In genomic region chr15:47624503-47624902, GRCh38 we compare ENCODE assay signal across 28 cellular contexts.
"Had no signal": no experiment of that assay in that cellular context is flagged by ENCODE, and none has a peak within 500 bp of the region (broad histone marks: within the 10 kb centered on the region; RNA-seq: fewer than 3 reads in every experiment).

No MANE protein-coding gene starts in this region.

- H3K4me1 ChIP-seq: parathyroid adenoma, psoas muscle, right lobe of liver, sigmoid colon, stomach, tibial nerve, upper lobe of left lung, vagina had no signal

- DNase-seq: natural killer cell; occipital lobe; ovary; posterior cingulate gyrus; psoas muscle; right cardiac atrium; right lobe of liver; sigmoid colon; small intestine; stimulated activated CD4-positive, alpha-beta T cell treated with anti-CD3 and anti-CD28 coated beads, Interleukin-15, amount 100 ng/mL, for 24 hours; stimulated activated CD4-positive, alpha-beta T cell treated with anti-CD3 and anti-CD28 coated beads, Interleukin-2, amount 100 ng/mL, for 24 hours; stimulated activated CD4-positive, alpha-beta T cell treated with anti-CD3 and anti-CD28 coated beads, Interleukin-2, amount 100 ng/mL, for 48 hours; stimulated activated CD4-positive, alpha-beta T cell treated with anti-CD3 and anti-CD28 coated beads, Interleukin-4, amount 100 ng/mL, for 24 hours; stimulated activated naive B cell treated with anti-CD40 and anti-IgM and Interleukin-4, amounts not matched to agents 10 μg/mL and 1 μg/mL and 100 μg/mL, for 72 hours; stimulated activated naive CD4-positive, alpha-beta T cell treated with Interleukin-2 at 50 U/mL for 16 hours; stomach; thyroid gland; upper lobe of left lung had no signal

- H3K36me3 ChIP-seq: neural progenitor cell, ovary, right lobe of liver, sigmoid colon, stomach, thoracic aorta, thyroid gland, tibial nerve, upper lobe of left lung, vagina had no signal

- H3K27ac ChIP-seq: neural progenitor cell, ovary, parathyroid adenoma, psoas muscle, right lobe of liver, sigmoid colon, stomach, thoracic aorta, thyroid gland, tibial nerve, upper lobe of left lung, vagina had no signal

- H3K27me3 Mint-ChIP-seq: progenitor cell of endocrine pancreas; stimulated activated naive B cell treated with anti-CD40 and anti-IgM and Interleukin-4, amounts not matched to agents 10 μg/mL and 1 μg/mL and 100 μg/mL, for 72 hours had no signal

- H3K27ac Mint-ChIP-seq: natural killer cell; nephron; neural progenitor cell; progenitor cell of endocrine pancreas; stimulated activated effector memory CD8-positive, alpha-beta T cell treated with anti-CD3 and anti-CD28 coated beads, Interleukin-12 subunit alpha, Interleukin-12 subunit beta, amount 100 ng/mL, for 72 hours; stimulated activated naive B cell treated with anti-CD40 and anti-IgM and Interleukin-4, amounts not matched to agents 10 μg/mL and 1 μg/mL and 100 μg/mL, for 72 hours; stimulated activated naive CD8-positive, alpha-beta T cell treated with anti-CD3 and anti-CD28 coated beads, Interleukin-15, Interleukin-2, amounts not matched to agents 100 ng/mL and 50 ng/mL, for 24 hours had no signal

- H3K4me2 ChIP-seq: neural progenitor cell had no signal

- H3K79me2 ChIP-seq: parathyroid adenoma had no signal

- H3K9ac ChIP-seq: neural progenitor cell, parathyroid adenoma had no signal

- H3K9me3 Mint-ChIP-seq: natural killer cell; stimulated activated effector memory CD8-positive, alpha-beta T cell treated with anti-CD3 and anti-CD28 coated beads, Interleukin-12 subunit alpha, Interleukin-12 subunit beta, amount 100 ng/mL, for 72 hours; stimulated activated naive B cell treated with anti-CD40 and anti-IgM and Interleukin-4, amounts not matched to agents 10 μg/mL and 1 μg/mL and 100 μg/mL, for 72 hours; stimulated activated naive CD8-positive, alpha-beta T cell treated with anti-CD3 and anti-CD28 coated beads, Interleukin-15, Interleukin-2, amounts not matched to agents 100 ng/mL and 50 ng/mL, for 24 hours had no signal

- ATAC-seq: natural killer cell; psoas muscle; right cardiac atrium; right lobe of liver; stimulated activated effector memory CD8-positive, alpha-beta T cell treated with anti-CD3 and anti-CD28 coated beads, Interleukin-12 subunit alpha, Interleukin-12 subunit beta, amount 100 ng/mL, for 72 hours; stimulated activated naive B cell treated with anti-CD40 and anti-IgM and Interleukin-4, amounts not matched to agents 10 μg/mL and 1 μg/mL and 100 μg/mL, for 72 hours had no signal

- H3K4me3 Mint-ChIP-seq: natural killer cell; nephron; neural progenitor cell; stimulated activated effector memory CD8-positive, alpha-beta T cell treated with anti-CD3 and anti-CD28 coated beads, Interleukin-12 subunit alpha, Interleukin-12 subunit beta, amount 100 ng/mL, for 72 hours; stimulated activated naive B cell treated with anti-CD40 and anti-IgM and Interleukin-4, amounts not matched to agents 10 μg/mL and 1 μg/mL and 100 μg/mL, for 72 hours; stimulated activated naive CD8-positive, alpha-beta T cell treated with anti-CD3 and anti-CD28 coated beads, Interleukin-15, Interleukin-2, amounts not matched to agents 100 ng/mL and 50 ng/mL, for 24 hours had no signal

- H3K36me3 Mint-ChIP-seq: natural killer cell; neural progenitor cell; stimulated activated effector memory CD8-positive, alpha-beta T cell treated with anti-CD3 and anti-CD28 coated beads, Interleukin-12 subunit alpha, Interleukin-12 subunit beta, amount 100 ng/mL, for 72 hours; stimulated activated naive B cell treated with anti-CD40 and anti-IgM and Interleukin-4, amounts not matched to agents 10 μg/mL and 1 μg/mL and 100 μg/mL, for 72 hours had no signal

- H2AFZ ChIP-seq: neural progenitor cell, parathyroid adenoma had no signal

- H3K27me3 ChIP-seq: neural progenitor cell, ovary, right lobe of liver, sigmoid colon, stomach, thyroid gland, tibial nerve, upper lobe of left lung, vagina had no signal

- H3K4me1 Mint-ChIP-seq: natural killer cell; stimulated activated effector memory CD8-positive, alpha-beta T cell treated with anti-CD3 and anti-CD28 coated beads, Interleukin-12 subunit alpha, Interleukin-12 subunit beta, amount 100 ng/mL, for 72 hours; stimulated activated naive B cell treated with anti-CD40 and anti-IgM and Interleukin-4, amounts not matched to agents 10 μg/mL and 1 μg/mL and 100 μg/mL, for 72 hours had no signal

- H3K4me3 ChIP-seq: neural progenitor cell, ovary, psoas muscle, right lobe of liver, sigmoid colon, stomach, thoracic aorta, thyroid gland, tibial nerve, upper lobe of left lung, vagina had no signal

- H3K9me3 ChIP-seq: ovary, psoas muscle, right lobe of liver, sigmoid colon, thoracic aorta, thyroid gland, upper lobe of left lung, vagina had no signal

- FAIRE-seq: small intestine, urothelium cell line had no signal
